In genomic region chr13:50081899-50082425, GRCh38 we compare ENCODE assay signal across 8 cellular contexts.
DNase-seq lines count a peak whose midpoint lies in the region; ATAC-seq, FAIRE-seq and TF ChIP-seq lines count a peak whose summit lies in the region.

No MANE protein-coding gene starts in this region.

- no peaks in the 10 kb centered on the region for H3K79me2 ChIP-seq in parathyroid adenoma

- WGBS in adrenal gland, 4 donors = 0 to 1% (median 0%) methylated on average over 35 of the region's 35 CpGs
- 0 to 1% methylated on average over 31 to 35 of the region's 35 CpGs for WGBS in tibial nerve, 2 donors

- intact Hi-C loops in adrenal gland (cut with DNase I) (loop anchor here in 1 of 2 donors (5.0 to 10.0 kb wide), 3 partner anchors 45 to 450 kb away; partner anchors contain the start of gene TRIM13), cardiac septum (cut with DNase I) (loop anchor here (1.0 to 5.0 kb wide), 5 partner anchors 43 to 830 kb away; partner anchors contain the start of gene TRIM13)

- no peaks in the 10 kb centered on the region for H3K27me3 ChIP-seq in adrenal gland
- H3K27me3 ChIP-seq in parathyroid adenoma (ENCODE audit: control insufficient read depth, insufficient read depth, low read length) = no peaks in the 10 kb centered on the region
- H3K27me3 ChIP-seq in tibial nerve = no peaks in the 10 kb centered on the region

- H3K9me3 ChIP-seq in adrenal gland (replicated peaks in 1 of 3) (peaks cover 0 to 4% (median 0%) of the 10 kb centered on the region in 3 donors), parathyroid adenoma (ENCODE audit: control insufficient read depth, low read length) (no peaks in the 10 kb centered on the region), tibial nerve (no peaks in the 10 kb centered on the region)

- peak overlapping the region; percentile 76 for H2AFZ ChIP-seq in parathyroid adenoma

- peak; percentile 70 to 93 for TF ChIP-seq EP300 in tibial nerve (IDR thresholded peaks at IDR 0.05)

- H3K4me3 ChIP-seq in adrenal gland = peak overlapping the region; percentile 49 to 80 (median 60)
- peak overlapping the region; percentile 75 for H3K4me3 ChIP-seq in parathyroid adenoma (ENCODE audit: low read depth, low read length)
- peak overlapping the region; percentile 71 to 93 (median 88) for H3K4me3 ChIP-seq in tibial nerve

- DNase-seq in GM12892 (ENCODE audit: insufficient read length) (peak; percentile 63), NCI-H1436 (lab: John Stamatoyannopoulos, UW) (peak; percentile 92), SW480 (ENCODE audit: low spot score) (peak; percentile 99), adrenal gland (peak; percentile 98 to 99 (median 98)), cardiac septum (ENCODE audit: low spot score) (peak; percentile 99), tibial nerve (ENCODE audit: low spot score in 2 of 2) (peak; percentile 96 to 97)

- peak; percentile 67; the same call in 1 of the 2 replicates for TF ChIP-seq POLR2A in GM12892 (IDR thresholded peaks at IDR 0.05; ENCODE audit: low read depth, low read length)
- TF ChIP-seq POLR2A in adrenal gland (IDR thresholded peaks at IDR 0.05) = peak in 1 of 2 donors; percentile 86
- TF ChIP-seq POLR2A in tibial nerve (IDR thresholded peaks at IDR 0.05) = peak; percentile 5 to 73

- peak overlapping the region; percentile 89 for H3K4me2 ChIP-seq in parathyroid adenoma (ENCODE audit: low read length)

- ATAC-seq in HG02840 (IDR thresholded peaks at IDR 0.05; ENCODE audit: low FRiP score, unreplicated experiment) = peak; percentile 72

- H3K4me1 ChIP-seq in adrenal gland (replicated peaks in 1 of 2) = peaks cover 0 to 48% of the 10 kb centered on the region in 2 donors
- H3K4me1 ChIP-seq in parathyroid adenoma = no peaks in the 10 kb centered on the region
- H3K4me1 ChIP-seq in tibial nerve = peaks cover 0 to 61% (median 11%) of the 10 kb centered on the region in 4 donors

- H3K27ac ChIP-seq in adrenal gland = peak overlapping the region; percentile 68 to 93 (median 88)
- peak overlapping the region; percentile 51 for H3K27ac ChIP-seq in parathyroid adenoma
- H3K27ac ChIP-seq in tibial nerve = peak overlapping the region; percentile 88 to 96 (median 89)

- H3K36me3 ChIP-seq in adrenal gland (replicated peaks in 1 of 2) = no peaks in the 10 kb centered on the region
- no peaks in the 10 kb centered on the region for H3K36me3 ChIP-seq in parathyroid adenoma (ENCODE audit: control insufficient read depth, insufficient read depth, low read length)
- no peaks in the 10 kb centered on the region for H3K36me3 ChIP-seq in tibial nerve

- no peak for TF ChIP-seq CTCF in adrenal gland (IDR thresholded peaks at IDR 0.05)
- no peak for TF ChIP-seq CTCF in parathyroid adenoma (IDR thresholded peaks at IDR 0.05)
- peak in 2 of 5 experiments; percentile 8 to 24 for TF ChIP-seq CTCF in tibial nerve (IDR thresholded peaks at IDR 0.05)

- no peak overlapping the region for H3K9ac ChIP-seq in parathyroid adenoma

- peak; percentile 100 for FAIRE-seq in GM12892 (lab: Jason Lieb, UNC)

Comparison
In these comparisons a context has a peak if more than half of its experiments do, and no peak if none do; other contexts are left out.
1. Peak in every context shown above with its lines: DNase-seq, ATAC-seq, H3K4me3 ChIP-seq and H3K27ac ChIP-seq.